Comparison of ENCODE assay signal across 8 cellular contexts in the genomic region with DNA sequence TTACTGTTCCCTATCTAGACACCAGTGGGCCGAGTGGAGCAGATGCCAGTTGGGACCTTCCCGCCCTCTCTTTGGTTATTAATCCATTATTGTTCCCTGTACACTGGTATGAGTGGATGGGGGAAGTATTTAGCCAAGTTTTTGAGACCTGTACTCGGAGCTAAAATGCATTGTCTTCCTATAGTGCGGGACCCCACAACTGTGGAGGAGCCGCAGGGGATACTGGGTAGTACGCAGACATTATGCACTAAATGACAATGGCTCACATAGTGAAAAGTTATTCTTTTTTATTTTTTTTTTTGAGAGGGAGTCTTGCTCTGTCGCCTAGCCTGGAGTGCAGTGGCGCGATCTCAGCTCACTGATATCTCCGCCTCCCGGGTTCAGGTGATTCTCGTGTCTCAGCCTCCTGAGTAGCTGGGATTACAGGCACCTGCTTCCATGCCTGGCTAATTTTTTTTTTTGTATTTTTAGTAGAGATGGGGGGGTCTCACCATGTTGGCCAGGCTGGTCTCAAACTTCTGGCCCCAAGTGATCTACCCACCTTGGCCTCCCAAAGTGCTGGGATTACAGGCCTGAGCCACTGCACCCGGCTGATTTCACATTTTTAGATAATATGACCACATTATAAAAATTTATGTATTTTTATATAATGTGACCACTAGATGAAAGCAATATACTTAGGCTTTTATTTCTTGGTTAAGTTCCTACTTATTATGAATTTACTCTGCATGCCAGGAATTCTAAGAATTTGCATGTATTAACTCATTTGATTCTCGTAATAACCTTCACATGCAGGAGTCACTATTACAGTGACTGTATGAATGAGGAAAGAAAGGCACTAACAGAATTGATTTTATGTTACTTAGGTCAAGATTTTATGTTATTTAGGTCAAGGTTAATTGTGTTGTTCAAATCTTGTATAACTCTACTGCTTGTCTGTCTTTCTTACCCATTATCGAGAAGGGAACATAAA. TPM values are rescaled to one million over a fixed set of nuclear protein-coding genes. Genes with fewer than 3 reads are reported as not detected.
DNase-seq lines count a peak whose midpoint lies in the region; ATAC-seq, FAIRE-seq and TF ChIP-seq lines count a peak whose summit lies in the region.

No MANE protein-coding gene starts in this region.

- H3K9ac ChIP-seq in SK-N-MC (ENCODE audit: insufficient read length) (peak overlapping the region; percentile 66), HepG2 (ENCODE audit: insufficient read depth, low read depth, low read length) (peak overlapping the region; percentile 84)

- no peak for TF ChIP-seq POLR2A in HepG2 (IDR thresholded peaks at IDR 0.05; ENCODE audit: insufficient read depth in 1 of 2, low read depth in 2 of 2, low read length in 2 of 2)

- no peaks in the 10 kb centered on the region; the same call in 1 of the 2 replicates for H3K9me3 ChIP-seq in SK-N-MC (ENCODE audit: low read depth, low read length)
- no peaks in the 10 kb centered on the region for H3K9me3 ChIP-seq in HepG2 (ENCODE audit: low read length)

- POLR2A ChIA-PET in HepG2 (lab: Yijun Ruan, JAX), result interaction anchor here (0.9 to 3.5 kb wide), 12 partner anchors 11 to 370 kb away, joined by 5 to 138 read pairs (median 14); a partner anchor contains a TSS

- intact Hi-C loops in HepG2 (cut with micrococcal nuclease; ENCODE audit: unreplicated experiment), result loop anchor here (5.0 to 10.0 kb wide), 2 partner anchors 218 to 550 kb away; a partner anchor contains a TSS

- H3K27ac ChIP-seq in C4-2B, result peak overlapping the region; percentile 90
- H3K27ac ChIP-seq in SK-N-MC, result peak overlapping the region; percentile 60
- H3K27ac ChIP-seq in HepG2 (ENCODE audit: extremely low read length, insufficient read depth, low read length), result peak overlapping the region; percentile 78

- peaks cover 4% of the 10 kb centered on the region for H3K27me3 Mint-ChIP-seq in progenitor cell of endocrine pancreas

- no peaks in the 10 kb centered on the region for H3K9me3 Mint-ChIP-seq in progenitor cell of endocrine pancreas (ENCODE audit: low read depth)

- WGBS in HepG2 (ENCODE audit: low lambda C conversion rate), result 4% methylated on average over 15 of the region's 15 CpGs

- H3K27me3 ChIP-seq in HepG2 (ENCODE audit: control insufficient read depth in 1 of 2, insufficient read depth in 2 of 2, low read length in 2 of 2), result no peaks in the 10 kb centered on the region; a peak in 1 of 5 replicates

- TF ChIP-seq EP300 in HepG2 (IDR thresholded peaks at IDR 0.05; ENCODE audit: low read depth in 2 of 2, low read length in 2 of 2) (no peak), HepG2 (CRISPR knock-in tag; IDR thresholded peaks at IDR 0.05; ENCODE audit: borderline replicate concordance) (no peak)

- ATAC-seq in GM19324 (IDR thresholded peaks at IDR 0.05; ENCODE audit: low FRiP score, unreplicated experiment) (peak; percentile 3), HepG2 (peak; percentile 27), GM18520 (IDR thresholded peaks at IDR 0.05; ENCODE audit: unreplicated experiment) (no peak)

- H2AFZ ChIP-seq in HepG2 (ENCODE audit: low read length), result no peak overlapping the region

- H3K36me3 Mint-ChIP-seq in progenitor cell of endocrine pancreas (ENCODE audit: insufficient read depth), result peaks cover 1% of the 10 kb centered on the region

- H3K4me1 Mint-ChIP-seq in progenitor cell of endocrine pancreas (ENCODE audit: low read depth), result peaks cover 5% of the 10 kb centered on the region

- TF ChIP-seq CTCF in C4-2B (conservative IDR thresholded peaks at IDR 0.05) (no peak), HepG2 (CRISPR knock-in tag; IDR thresholded peaks at IDR 0.05) (no peak), progenitor cell of endocrine pancreas (IDR thresholded peaks at IDR 0.05; ENCODE audit: unreplicated experiment) (no peak)

- FAIRE-seq in HepG2 (lab: Jason Lieb, UNC), result no peak

- peak overlapping the region; percentile 82 for H3K4me3 ChIP-seq in SK-N-MC
- H3K4me3 ChIP-seq in HepG2 (replicated peaks in 1 of 3; ENCODE audit: insufficient read depth in 1 of 3, low read depth in 2 of 3, low read length in 3 of 3), result peak overlapping the region; percentile 82 to 98 (median 89)

- DNase-seq in SK-N-MC (ENCODE audit: low read depth, low spot score) (no peak), HepG2 (ENCODE audit: low spot score) (no peak), NCI-H345 treated with DMSO at 0.1 percent for 48 hours (lab: John Stamatoyannopoulos, UW; ENCODE audit: unreplicated experiment) (no peak), iPS-NIHi11 (ENCODE audit: low spot score) (no peak), progenitor cell of endocrine pancreas (ENCODE audit: low spot score, unreplicated experiment) (no peak)

- peak overlapping the region; percentile 84 for H3K4me2 ChIP-seq in HepG2 (ENCODE audit: low read depth, low read length)

- in situ Hi-C loops in HepG2 (cut with HindIII; ENCODE audit: extremely low pct_ligation_motif_present, low pct_unique_long_range_greater_than_20kb), result loop anchor here (5.0 kb wide), 1 partner anchor 52 kb away; a partner anchor contains a TSS

- CTCF ChIA-PET in HepG2 (lab: Yijun Ruan, JAX; ENCODE audit: low intra/inter-chr PET ratio, low total read pairs), result interaction anchor here (1.5 to 3.4 kb wide), 2 partner anchors 52 to 130 kb away, joined by 3 to 45 read pairs; a partner anchor contains a TSS

- peaks cover 2% of the 10 kb centered on the region for H3K36me3 ChIP-seq in SK-N-MC (ENCODE audit: insufficient read depth, low read length)
- peaks cover 2 to 13% of the 10 kb centered on the region in 2 experiments; a peak in 4 of 5 replicates for H3K36me3 ChIP-seq in HepG2 (replicated peaks in 1 of 2; ENCODE audit: control insufficient read depth in 1 of 2, insufficient read depth in 2 of 2, low read length in 2 of 2)

- H3K79me2 ChIP-seq in HepG2 (ENCODE audit: insufficient read depth, low read length), result peaks cover 47% of the 10 kb centered on the region

- H3K4me1 ChIP-seq in HepG2 (ENCODE audit: insufficient read depth, low read length), result peaks cover 43% of the 10 kb centered on the region

- H3K27ac Mint-ChIP-seq in progenitor cell of endocrine pancreas, result no peak overlapping the region

- H3K4me3 Mint-ChIP-seq in progenitor cell of endocrine pancreas (ENCODE audit: low read depth), result no peak overlapping the region

- TF ChIP-seq RAD21 in HepG2 (CRISPR knock-in tag; IDR thresholded peaks at IDR 0.05), result no peak

- no TSS peak for BruUV-seq in HepG2 (replicated peaks; lab: Mats Ljungman, UMichigan)

- H4K20me1 ChIP-seq in HepG2 (ENCODE audit: insufficient read depth, low read length), result 0 out of 2 replicates have a peak, but pooled peaks cover 4% of the 10 kb centered on the region

TF ChIP-seq in HepG2, 621 proteins besides CTCF, POLR2A, EP300 and RAD21 (continues in another document):
- TF ChIP-seq ZNF143 (CRISPR knock-in tag; IDR thresholded peaks at IDR 0.05) (peak; percentile 74), MTF1 (CRISPR knock-in tag; IDR thresholded peaks at IDR 0.05) (no peak)

RNA-seq across cellular contexts. Expression of a gene that starts 25.9 kb away (rescaled TPM):
- total RNA-seq in HepG2 (2016; rRNA removed; fragmentation: Illumina TruSeq; extraction: Trizol) (52.8 and 60.9 TPM in 2 replicates), progenitor cell of endocrine pancreas (2.8 and 5.0 TPM in 2 replicates)
- 4.5 and 4.7 TPM in 2 replicates for total RNA-seq in HepG2 (2016; cell fraction: cytosol; rRNA removed; fragmentation: Illumina TruSeq; extraction: Trizol; ENCODE audit: low read depth)
- total RNA-seq in HepG2 (2016; cell fraction: insoluble cytoplasmic fraction; rRNA removed; fragmentation: Illumina TruSeq; extraction: Trizol), result 53.5 and 59.7 TPM in 2 replicates
- total RNA-seq in HepG2 (2016; cell fraction: membrane; rRNA removed; fragmentation: Illumina TruSeq; extraction: Trizol), result 8.5 and 10.6 TPM in 2 replicates
- 51.8 and 63.9 TPM in 2 replicates for total RNA-seq in HepG2 (2016; cell fraction: nucleus; rRNA removed; fragmentation: Illumina TruSeq; extraction: Trizol)
- polyA plus RNA-seq in HepG2 (2011; rRNA removed), result 25.0 and 28.0 TPM in 2 replicates
- polyA plus RNA-seq in HepG2 (2011; cell fraction: cytosol; rRNA removed), result 10.5 and 15.9 TPM in 2 replicates
- 57.5 and 66.0 TPM in 2 replicates for polyA plus RNA-seq in HepG2 (2011; cell fraction: nucleus; rRNA removed)
- polyA plus RNA-seq in HepG2 (2012), result 20.2 and 27.3 TPM in 2 replicates
- polyA plus RNA-seq in HepG2 (2016; cell fraction: cytosol; fragmentation: Illumina TruSeq; extraction: Trizol; ENCODE audit: low read depth), result 1.3 and 1.7 TPM in 2 replicates
- polyA plus RNA-seq in HepG2 (2016; cell fraction: insoluble cytoplasmic fraction; fragmentation: Illumina TruSeq; extraction: Trizol; ENCODE audit: low read depth), result 45.6 and 48.1 TPM in 2 replicates
- 4.1 and 5.4 TPM in 2 replicates for polyA plus RNA-seq in HepG2 (2016; cell fraction: membrane; fragmentation: Illumina TruSeq; extraction: Trizol; ENCODE audit: low read depth)
- 61.4 and 62.4 TPM in 2 replicates for polyA plus RNA-seq in HepG2 (2016; cell fraction: nucleus; fragmentation: Illumina TruSeq; extraction: Trizol; ENCODE audit: insufficient read depth, low read depth)
- polyA minus RNA-seq in HepG2 (2011; rRNA and poly(A)+ RNA removed; ENCODE audit: low replicate concordance), result 16.2 and 17.9 TPM in 2 replicates
- 16.5 and 18.2 TPM in 2 replicates for polyA minus RNA-seq in HepG2 (2011; cell fraction: cytosol; rRNA and poly(A)+ RNA removed)
- polyA minus RNA-seq in HepG2 (2011; cell fraction: nucleus; rRNA and poly(A)+ RNA removed), result 43.9 and 54.2 TPM in 2 replicates

RNA-seq across cellular contexts. Expression of a gene that starts 51.5 kb away (rescaled TPM):
- total RNA-seq in HepG2 (2016; rRNA removed; fragmentation: Illumina TruSeq; extraction: Trizol) (22.2 and 31.1 TPM in 2 replicates), progenitor cell of endocrine pancreas (9.0 and 9.9 TPM in 2 replicates)
- 1.6 and 2.2 TPM in 2 replicates for total RNA-seq in HepG2 (2016; cell fraction: cytosol; rRNA removed; fragmentation: Illumina TruSeq; extraction: Trizol; ENCODE audit: low read depth)
- 22.9 and 30.3 TPM in 2 replicates for total RNA-seq in HepG2 (2016; cell fraction: insoluble cytoplasmic fraction; rRNA removed; fragmentation: Illumina TruSeq; extraction: Trizol)
- total RNA-seq in HepG2 (2016; cell fraction: membrane; rRNA removed; fragmentation: Illumina TruSeq; extraction: Trizol), result 6.6 and 8.3 TPM in 2 replicates
- total RNA-seq in HepG2 (2016; cell fraction: nucleus; rRNA removed; fragmentation: Illumina TruSeq; extraction: Trizol), result 26.9 and 27.1 TPM in 2 replicates
- polyA plus RNA-seq in HepG2 (2011; rRNA removed), result 23.8 and 25.1 TPM in 2 replicates
- 12.7 and 16.6 TPM in 2 replicates for polyA plus RNA-seq in HepG2 (2011; cell fraction: cytosol; rRNA removed)
- polyA plus RNA-seq in HepG2 (2011; cell fraction: nucleus; rRNA removed), result 24.5 and 34.7 TPM in 2 replicates
- polyA plus RNA-seq in HepG2 (2012), result 11.2 and 17.0 TPM in 2 replicates
- 0.84 and 1.2 TPM in 2 replicates for polyA plus RNA-seq in HepG2 (2016; cell fraction: cytosol; fragmentation: Illumina TruSeq; extraction: Trizol; ENCODE audit: low read depth)
- polyA plus RNA-seq in HepG2 (2016; cell fraction: insoluble cytoplasmic fraction; fragmentation: Illumina TruSeq; extraction: Trizol; ENCODE audit: low read depth), result 14.4 and 15.3 TPM in 2 replicates
- 1.9 and 2.2 TPM in 2 replicates for polyA plus RNA-seq in HepG2 (2016; cell fraction: membrane; fragmentation: Illumina TruSeq; extraction: Trizol; ENCODE audit: low read depth)
- 20.1 and 22.5 TPM in 2 replicates for polyA plus RNA-seq in HepG2 (2016; cell fraction: nucleus; fragmentation: Illumina TruSeq; extraction: Trizol; ENCODE audit: insufficient read depth, low read depth)
- polyA minus RNA-seq in HepG2 (2011; rRNA and poly(A)+ RNA removed; ENCODE audit: low replicate concordance), result 7.9 and 31.1 TPM in 2 replicates
- 14.6 and 20.1 TPM in 2 replicates for polyA minus RNA-seq in HepG2 (2011; cell fraction: cytosol; rRNA and poly(A)+ RNA removed)
- 47.4 and 79.1 TPM in 2 replicates for polyA minus RNA-seq in HepG2 (2011; cell fraction: nucleus; rRNA and poly(A)+ RNA removed)
